In genomic region chr7:129784783-129785456, GRCh38 we compare ENCODE assay signal across 2 cellular contexts.
TF ChIP-seq lines count a peak whose summit lies in the region.

No MANE protein-coding gene starts in this region.

TF ChIP-seq in WTC11, 78 proteins besides CTCF, POLR2A, EP300 and RAD21 (continued from another document):
- TF ChIP-seq AR (CRISPR knock-in tag; IDR thresholded peaks at IDR 0.05) (no peak), FOXP1 (CRISPR knock-in tag; IDR thresholded peaks at IDR 0.05; ENCODE audit: borderline replicate concordance) (no peak), ZNF121 (CRISPR knock-in tag; IDR thresholded peaks at IDR 0.05) (no peak), ZSCAN18 (CRISPR knock-in tag; IDR thresholded peaks at IDR 0.05) (no peak), CBFB (CRISPR knock-in tag; IDR thresholded peaks at IDR 0.05; ENCODE audit: low read depth) (no peak), NFYB (CRISPR knock-in tag; conservative IDR thresholded peaks at IDR 0.05; ENCODE audit: low read depth) (no peak)

TF ChIP-seq in HepG2, 621 proteins besides CTCF, POLR2A, EP300 and RAD21 (continued from another document):
- TF ChIP-seq ZSCAN9 (CRISPR knock-in tag; IDR thresholded peaks at IDR 0.05; ENCODE audit: borderline replicate concordance) (no peak), NR2F6 (IDR thresholded peaks at IDR 0.05) (peak; percentile 57; the same call in 1 of the 2 replicates), NR2F6 (CRISPR knock-in tag; IDR thresholded peaks at IDR 0.05) (peak; percentile 27; the same call in 1 of the 2 replicates)
